Comparison of ENCODE assay signal across 22 cellular contexts in genomic region chr6:71499667-71500066, GRCh38.
A peak's percentile ranks its signal among the peaks of the same experiment; 100 is the strongest.
DNase-seq lines count a peak whose midpoint lies in the region; ATAC-seq, FAIRE-seq and TF ChIP-seq lines count a peak whose summit lies in the region.
"Had no signal": no experiment of that assay in that cellular context is flagged by ENCODE, and none has a peak within 500 bp of the region (broad histone marks: within the 10 kb centered on the region; RNA-seq: fewer than 3 reads in every experiment).

No MANE protein-coding gene starts in this region.

- no peaks in the 10 kb centered on the region for H3K9me3 ChIP-seq in HEK293 (ENCODE audit: control insufficient read depth, insufficient read depth, low read depth, low read length)
- H3K9me3 ChIP-seq: SJSA1 had no signal

- CTCF ChIA-PET in HEK293 (lab: Yijun Ruan, JAX): interaction anchor here (0.7 kb wide), 1 partner anchor 82 kb away, joined by 3 read pairs; no protein-coding TSS in a partner anchor

- POLR2A ChIA-PET in HEK293 (lab: Yijun Ruan, JAX): no interaction called here

- DNase-seq in NCI-H524 (lab: John Stamatoyannopoulos, UW): no peak
- DNase-seq in NCI-H69 (lab: John Stamatoyannopoulos, UW): no peak
- DNase-seq in omental fat pad (ENCODE audit: low spot score): no peak
- DNase-seq: 8988T, GM23248, HCEC 1CT, KBM-7, NCI-H1105, NCI-H146, NCI-H2029, NCI-H2227 treated with DMSO at 0.1 percent for 48 hours, NCI-H510A treated with DMSO at 0.1 percent for 48 hours, OCI-M1, T-helper 1 cell had no signal

- no peak overlapping the region for H3K4me3 Mint-ChIP-seq in nephron
- H3K4me3 Mint-ChIP-seq: CD14-positive monocyte had no signal

- H3K36me3 ChIP-seq in HEK293 (ENCODE audit: control insufficient read depth in 2 of 2, insufficient read depth in 1 of 2, low read length in 2 of 2): no peaks in the 10 kb centered on the region
- H3K36me3 ChIP-seq: SJSA1 had no signal

- H3K4me1 Mint-ChIP-seq in nephron: peaks cover 27% of the 10 kb centered on the region

- no peak overlapping the region for H3K4me3 ChIP-seq in HEK293 (ENCODE audit: low read depth, low read length)
- H3K4me3 ChIP-seq: GM23248, SJSA1 had no signal

- TF ChIP-seq CTCF in HEK293 (tag by site-specific recombination; IDR thresholded peaks at IDR 0.05) (no peak), nephron (IDR thresholded peaks at IDR 0.05; ENCODE audit: unreplicated experiment in 3 of 3) (no peak), omental fat pad (IDR thresholded peaks at IDR 0.05) (no peak)

- no peaks in the 10 kb centered on the region for H3K9me3 Mint-ChIP-seq in nephron
- H3K9me3 Mint-ChIP-seq: CD14-positive monocyte had no signal

- peak; percentile 70 for FAIRE-seq in A204.1 (lab: Jason Lieb, UNC)
- peak; percentile 41 for FAIRE-seq in endometrium (lab: Jason Lieb, UNC)
- FAIRE-seq: RCC 7860 had no signal

- H3K4me1 ChIP-seq in HEK293 (ENCODE audit: control insufficient read depth, insufficient read depth, low read length): peaks cover 7% of the 10 kb centered on the region; the same call in 1 of the 2 replicates

- no peaks in the 10 kb centered on the region for H3K27me3 Mint-ChIP-seq in nephron (ENCODE audit: low read depth)

- ATAC-seq in GM19324 (IDR thresholded peaks at IDR 0.05; ENCODE audit: low FRiP score, unreplicated experiment) (no peak), omental fat pad (ENCODE audit: low FRiP score) (no peak)

- H3K27ac ChIP-seq in HEK293 (ENCODE audit: extremely low read depth, low read depth, low read length): no peak overlapping the region
- H3K27ac ChIP-seq: GM23248, SJSA1 had no signal

- peak overlapping the region; percentile 8 to 69 (median 19) for H3K27ac Mint-ChIP-seq in nephron
- H3K27ac Mint-ChIP-seq: CD14-positive monocyte had no signal

- no peaks in the 10 kb centered on the region for H3K36me3 Mint-ChIP-seq in nephron (ENCODE audit: low read depth)
- H3K36me3 Mint-ChIP-seq: CD14-positive monocyte had no signal

TF ChIP-seq in HEK293, 187 proteins besides CTCF, POLR2A, EP300 and RAD21:
- TF ChIP-seq WT1 (tag by site-specific recombination; IDR thresholded peaks at IDR 0.05) (peak; percentile 84), ZNF223 (tag by site-specific recombination; IDR thresholded peaks at IDR 0.05) (no peak)
TF ChIP-seq in HEK293: peak in this region for 1.
